7 cellular contexts compared by ENCODE assay signal in genomic region chr3:52456800-52457183, GRCh38. TPM values are rescaled to one million over a fixed set of nuclear protein-coding genes. Genes with fewer than 3 reads are reported as not detected.
DNase-seq lines count a peak whose midpoint lies in the region; ATAC-seq, FAIRE-seq and TF ChIP-seq lines count a peak whose summit lies in the region.

No MANE protein-coding gene starts in this region.

- H3K4me3 Mint-ChIP-seq in HFFc6, result peak overlapping the region; percentile 99
- peak overlapping the region; percentile 96 for H3K4me3 Mint-ChIP-seq in activated T-helper 1 cell treated with anti-CD3 and anti-CD28 coated beads, Interleukin-12 subunit alpha, Interleukin-12 subunit beta, Interleukin-2, Interleukin-4 antibody, amounts not matched to agents 30 ng/mL and 10 ng/mL and 1 ng/mL, durations not matched to agents 14 hours and 24 hours and 36 hours

- peaks cover 7% of the 10 kb centered on the region for H3K27me3 Mint-ChIP-seq in HFFc6 (ENCODE audit: insufficient read depth)
- no peaks in the 10 kb centered on the region for H3K27me3 Mint-ChIP-seq in activated T-helper 1 cell treated with anti-CD3 and anti-CD28 coated beads, Interleukin-12 subunit alpha, Interleukin-12 subunit beta, Interleukin-2, Interleukin-4 antibody, amounts not matched to agents 30 ng/mL and 10 ng/mL and 1 ng/mL, durations not matched to agents 14 hours and 24 hours and 36 hours (ENCODE audit: insufficient read depth)

- peak overlapping the region; percentile 81 to 94 (median 90) for H3K27ac ChIP-seq in stomach

- H3K9me3 Mint-ChIP-seq in HFFc6, result no peaks in the 10 kb centered on the region
- no peaks in the 10 kb centered on the region for H3K9me3 Mint-ChIP-seq in activated T-helper 1 cell treated with anti-CD3 and anti-CD28 coated beads, Interleukin-12 subunit alpha, Interleukin-12 subunit beta, Interleukin-2, Interleukin-4 antibody, amounts not matched to agents 30 ng/mL and 10 ng/mL and 1 ng/mL, durations not matched to agents 14 hours and 24 hours and 36 hours

- H3K36me3 ChIP-seq in iPS-15b (ENCODE audit: control insufficient read depth, insufficient read depth, low read length) (peaks cover 11% of the 10 kb centered on the region), stomach (peaks cover 18 to 46% (median 44%) of the 10 kb centered on the region in 4 donors)

- H3K27me3 ChIP-seq in iPS-15b (ENCODE audit: control insufficient read depth, insufficient read depth, low read length), result no peaks in the 10 kb centered on the region
- no peaks in the 10 kb centered on the region for H3K27me3 ChIP-seq in stomach

- H3K9ac ChIP-seq in iPS-15b (ENCODE audit: low read depth, low read length), result peak overlapping the region; percentile 26

- H3K4me1 Mint-ChIP-seq in HFFc6 (ENCODE audit: low read depth), result peaks cover 32% of the 10 kb centered on the region
- H3K4me1 Mint-ChIP-seq in activated T-helper 1 cell treated with anti-CD3 and anti-CD28 coated beads, Interleukin-12 subunit alpha, Interleukin-12 subunit beta, Interleukin-2, Interleukin-4 antibody, amounts not matched to agents 30 ng/mL and 10 ng/mL and 1 ng/mL, durations not matched to agents 14 hours and 24 hours and 36 hours (ENCODE audit: low read depth), result peaks cover 39% of the 10 kb centered on the region

- TF ChIP-seq POLR2A in stomach (IDR thresholded peaks at IDR 0.05), result no peak
- no peak for TF ChIP-seq POLR2A in GM12892 (IDR thresholded peaks at IDR 0.05; ENCODE audit: low read depth, low read length)

- peak overlapping the region; percentile 92 for H3K27ac Mint-ChIP-seq in HFFc6
- peak overlapping the region; percentile 93 for H3K27ac Mint-ChIP-seq in activated T-helper 1 cell treated with anti-CD3 and anti-CD28 coated beads, Interleukin-12 subunit alpha, Interleukin-12 subunit beta, Interleukin-2, Interleukin-4 antibody, amounts not matched to agents 30 ng/mL and 10 ng/mL and 1 ng/mL, durations not matched to agents 14 hours and 24 hours and 36 hours

- no peak for TF ChIP-seq EP300 in stomach (IDR thresholded peaks at IDR 0.05)

- intact Hi-C loops in activated T-helper 1 cell treated with anti-CD3 and anti-CD28 coated beads, Interleukin-12 subunit alpha, Interleukin-12 subunit beta, Interleukin-2, Interleukin-4 antibody, amounts not matched to agents 30 ng/mL and 10 ng/mL and 1 ng/mL, durations not matched to agents 14 hours and 24 hours and 36 hours (cut with micrococcal nuclease), result loop anchor here (10.0 kb wide), 1 partner anchor 402 kb away; the partner anchor contains the start of gene DUSP7
- intact Hi-C loops in stomach (cut with DNase I; ENCODE audit: low total_unique reads), result no loop called here

- WGBS in stomach, 5 donors, result 68 to 80% (median 75%) methylated on average over 5 of the region's 5 CpGs

- no peak for DNase-seq in HFFc6
- DNase-seq in activated T-helper 1 cell treated with anti-CD3 and anti-CD28 coated beads, Interleukin-12 subunit alpha, Interleukin-12 subunit beta, Interleukin-2, Interleukin-4 antibody, amounts not matched to agents 30 ng/mL and 10 ng/mL and 1 ng/mL, durations not matched to agents 14 hours and 24 hours and 36 hours (ENCODE audit: low spot score), result no peak
- no peak for DNase-seq in stomach
- no peak for DNase-seq in activated gamma-delta T cell (lab: John Stamatoyannopoulos, UW)
- DNase-seq in GM12892 (ENCODE audit: insufficient read length), result no peak

- H3K36me3 Mint-ChIP-seq in HFFc6 (ENCODE audit: low read depth), result peaks cover 25% of the 10 kb centered on the region
- peaks cover 25% of the 10 kb centered on the region for H3K36me3 Mint-ChIP-seq in activated T-helper 1 cell treated with anti-CD3 and anti-CD28 coated beads, Interleukin-12 subunit alpha, Interleukin-12 subunit beta, Interleukin-2, Interleukin-4 antibody, amounts not matched to agents 30 ng/mL and 10 ng/mL and 1 ng/mL, durations not matched to agents 14 hours and 24 hours and 36 hours (ENCODE audit: low read depth)

- TF ChIP-seq CTCF in HFFc6 (IDR thresholded peaks at IDR 0.05), result no peak
- no peak for TF ChIP-seq CTCF in stomach (IDR thresholded peaks at IDR 0.05)

- H3K4me1 ChIP-seq in iPS-15b (ENCODE audit: control insufficient read depth, insufficient read depth, low read length) (peaks cover 5% of the 10 kb centered on the region), stomach (peaks cover 31 to 51% (median 48%) of the 10 kb centered on the region in 4 donors)

- no peak for FAIRE-seq in GM12892 (lab: Jason Lieb, UNC)

- ATAC-seq in GM18867 (IDR thresholded peaks at IDR 0.05; ENCODE audit: unreplicated experiment), result no peak

- H3K4me3 ChIP-seq in iPS-15b (ENCODE audit: low read depth, low read length), result peak overlapping the region; percentile 88
- H3K4me3 ChIP-seq in stomach, result peak overlapping the region; percentile 79 to 97 (median 88)

- H3K9me3 ChIP-seq in iPS-15b (ENCODE audit: control insufficient read depth, insufficient read depth, low read length) (no peaks in the 10 kb centered on the region), stomach (no peaks in the 10 kb centered on the region)

RNA-seq across cellular contexts. Expression of gene NISCH, which starts 1.4 kb away (rescaled TPM):
- 10 to 100 TPM; 46.4 to 62.5 (median 55.8) TPM for total RNA-seq in HFFc6 (2021; fragmentation: NEBNext Ultra II Directional; extraction: Animal tissue kit (Norgen Biotek cat#: 25700))
- total RNA-seq in activated T-helper 1 cell treated with anti-CD3 and anti-CD28 coated beads, Interleukin-12 subunit alpha, Interleukin-12 subunit beta, Interleukin-2, Interleukin-4 antibody, amounts not matched to agents 30 ng/mL and 10 ng/mL and 1 ng/mL, durations not matched to agents 14 hours and 24 hours and 36 hours, result 72.0 and 74.2 TPM in 2 replicates
- 100 to 1,000 TPM in 3 of 5 donors, 10 to 100 TPM in 2; 68.5 to 456 (median 147) TPM for total RNA-seq in stomach
- 10 to 100 TPM; 18.3 to 36.4 (median 19.9) TPM for polyA plus RNA-seq in stomach
- 19.2 TPM for polyA plus RNA-seq in GM12892 (2012; ENCODE audit: missing spikeins)

RNA-seq across cellular contexts. Expression of gene TNNC1, which starts 3.0 kb away (rescaled TPM):
- total RNA-seq in HFFc6 (2021; fragmentation: NEBNext Ultra II Directional; extraction: Animal tissue kit (Norgen Biotek cat#: 25700)), result under 1 TPM in 4 of 6 experiments, not detected in 2; 0.35 to 0.55 (median 0.53) TPM
- 0.32 and 0.67 TPM in 2 replicates for total RNA-seq in activated T-helper 1 cell treated with anti-CD3 and anti-CD28 coated beads, Interleukin-12 subunit alpha, Interleukin-12 subunit beta, Interleukin-2, Interleukin-4 antibody, amounts not matched to agents 30 ng/mL and 10 ng/mL and 1 ng/mL, durations not matched to agents 14 hours and 24 hours and 36 hours
- total RNA-seq in stomach, result 1 to 10 TPM in 2 of 5 donors, not detected in 3; 3.1 to 6.5 TPM
- 10 to 100 TPM in 2 of 3 donors, 1 to 10 TPM in 1; 4.9 to 41.1 (median 20.3) TPM for polyA plus RNA-seq in stomach
- 1.7 TPM for polyA plus RNA-seq in GM12892 (2012; ENCODE audit: missing spikeins)

RNA-seq across cellular contexts. Expression of gene SEMA3G, which starts 11.9 kb away (rescaled TPM):
- total RNA-seq in HFFc6 (2021; fragmentation: NEBNext Ultra II Directional; extraction: Animal tissue kit (Norgen Biotek cat#: 25700)), result not detected
- total RNA-seq in activated T-helper 1 cell treated with anti-CD3 and anti-CD28 coated beads, Interleukin-12 subunit alpha, Interleukin-12 subunit beta, Interleukin-2, Interleukin-4 antibody, amounts not matched to agents 30 ng/mL and 10 ng/mL and 1 ng/mL, durations not matched to agents 14 hours and 24 hours and 36 hours, result 0.13 TPM in 1 of 2 replicates, not detected in the other
- total RNA-seq in stomach, result 1 to 10 TPM in 3 of 5 donors, under 1 TPM in 2; under 0.01 to 9.6 (median 1.7) TPM
- 1 to 10 TPM; 1.4 to 2.3 (median 1.9) TPM for polyA plus RNA-seq in stomach
- not detected for polyA plus RNA-seq in GM12892 (2012; ENCODE audit: missing spikeins)

RNA-seq across cellular contexts. Expression of gene STAB1, which starts 38.3 kb away (rescaled TPM):
- total RNA-seq in HFFc6 (2021; fragmentation: NEBNext Ultra II Directional; extraction: Animal tissue kit (Norgen Biotek cat#: 25700)), result not detected
- total RNA-seq in activated T-helper 1 cell treated with anti-CD3 and anti-CD28 coated beads, Interleukin-12 subunit alpha, Interleukin-12 subunit beta, Interleukin-2, Interleukin-4 antibody, amounts not matched to agents 30 ng/mL and 10 ng/mL and 1 ng/mL, durations not matched to agents 14 hours and 24 hours and 36 hours, result 0.05 and 0.16 TPM in 2 replicates
- total RNA-seq in stomach, result 100 to 1,000 TPM in 2 of 5 donors, 10 to 100 TPM in 3; 51.6 to 295 (median 79.9) TPM
- polyA plus RNA-seq in stomach, result 10 to 100 TPM; 33.7 to 55.3 (median 48.6) TPM
- polyA plus RNA-seq in GM12892 (2012; ENCODE audit: missing spikeins), result not detected

RNA-seq across cellular contexts. Expression of gene PHF7, which starts 46.3 kb away (rescaled TPM):
- 1 to 10 TPM; 2.9 to 5.0 (median 4.2) TPM for total RNA-seq in HFFc6 (2021; fragmentation: NEBNext Ultra II Directional; extraction: Animal tissue kit (Norgen Biotek cat#: 25700))
- 11.1 and 11.4 TPM in 2 replicates for total RNA-seq in activated T-helper 1 cell treated with anti-CD3 and anti-CD28 coated beads, Interleukin-12 subunit alpha, Interleukin-12 subunit beta, Interleukin-2, Interleukin-4 antibody, amounts not matched to agents 30 ng/mL and 10 ng/mL and 1 ng/mL, durations not matched to agents 14 hours and 24 hours and 36 hours
- 10 to 100 TPM; 11.4 to 53.3 (median 15.2) TPM for total RNA-seq in stomach
- 10 to 100 TPM in 1 of 3 donors, 1 to 10 TPM in 2; 3.7 to 10.2 (median 4.1) TPM for polyA plus RNA-seq in stomach
- polyA plus RNA-seq in GM12892 (2012; ENCODE audit: missing spikeins), result 8.6 TPM
